ENCODE assay signal across 27 cellular contexts in genomic region chr16:88656291-88656980, GRCh38. TPM values are rescaled to one million over a fixed set of nuclear protein-coding genes. Genes with fewer than 3 reads are reported as not detected.
"Had no signal": no experiment of that assay in that cellular context is flagged by ENCODE, and none has a peak within 500 bp of the region (broad histone marks: within the 10 kb centered on the region; RNA-seq: fewer than 3 reads in every experiment).

No MANE protein-coding gene starts in this region.

- H3K4me3 Mint-ChIP-seq: activated naive CD4-positive, alpha-beta T cell treated with anti-CD3 and anti-CD28 coated beads, Interleukin-2, amount 50 U/mL, for 24 hours; brain; naive thymus-derived CD4-positive, alpha-beta T cell; neural crest cell; stimulated activated naive CD8-positive, alpha-beta T cell treated with anti-CD3 and anti-CD28 coated beads, Interleukin-15, Interleukin-2, amounts not matched to agents 100 ng/mL and 50 ng/mL, for 24 hours had no signal

- DNase-seq: activated CD4-positive, alpha-beta T cell treated with anti-CD3 and anti-CD28 coated beads for 1 hour; activated CD4-positive, alpha-beta T cell treated with anti-CD3 and anti-CD28 coated beads, Interleukin-2, amount 50 U/mL, for 1 hour; activated gamma-delta T cell treated with Interleukin-2 at 50 U/mL for 16 hours; activated T-cell treated with anti-CD3 and anti-CD28 coated beads, Interleukin-2, amount 50 U/mL, for 1 hour; dermis blood vessel endothelial cell; effector CD8-positive, alpha-beta T cell; foreskin melanocyte; kidney; naive thymus-derived CD4-positive, alpha-beta T cell; psoas muscle; stimulated activated CD4-positive, alpha-beta T cell treated with anti-CD3 and anti-CD28 coated beads, Interleukin-12 subunit alpha, Interleukin-12 subunit beta, amount 100 ng/mL, for 4 hours; stimulated activated CD4-positive, alpha-beta T cell treated with anti-CD3 and anti-CD28 coated beads, Interleukin-4, amount 100 ng/mL, for 4 hours; tibial artery had no signal

- H3K4me3 ChIP-seq: lung, psoas muscle, right atrium auricular region, tibial artery had no signal

- H3K27me3 Mint-ChIP-seq: activated naive CD4-positive, alpha-beta T cell treated with anti-CD3 and anti-CD28 coated beads, Interleukin-2, amount 50 U/mL, for 24 hours; brain; naive thymus-derived CD4-positive, alpha-beta T cell; stimulated activated naive CD8-positive, alpha-beta T cell treated with anti-CD3 and anti-CD28 coated beads, Interleukin-15, Interleukin-2, amounts not matched to agents 100 ng/mL and 50 ng/mL, for 24 hours had no signal

- H3K27ac Mint-ChIP-seq: activated naive CD4-positive, alpha-beta T cell treated with anti-CD3 and anti-CD28 coated beads, Interleukin-2, amount 50 U/mL, for 24 hours; brain; naive thymus-derived CD4-positive, alpha-beta T cell; stimulated activated naive CD8-positive, alpha-beta T cell treated with anti-CD3 and anti-CD28 coated beads, Interleukin-15, Interleukin-2, amounts not matched to agents 100 ng/mL and 50 ng/mL, for 24 hours had no signal

- H3K9me3 ChIP-seq: psoas muscle, right atrium auricular region, tibial artery had no signal

- H3K9me3 Mint-ChIP-seq: activated naive CD4-positive, alpha-beta T cell treated with anti-CD3 and anti-CD28 coated beads, Interleukin-2, amount 50 U/mL, for 24 hours; brain; naive thymus-derived CD4-positive, alpha-beta T cell; neural crest cell; stimulated activated naive CD8-positive, alpha-beta T cell treated with anti-CD3 and anti-CD28 coated beads, Interleukin-15, Interleukin-2, amounts not matched to agents 100 ng/mL and 50 ng/mL, for 24 hours had no signal

- H3K27me3 ChIP-seq: right atrium auricular region had no signal

- ATAC-seq: esophagus mucosa; left lobe of liver; naive thymus-derived CD4-positive, alpha-beta T cell; psoas muscle had no signal

- H3K27ac ChIP-seq: psoas muscle, right atrium auricular region, tibial artery had no signal

RNA-seq across cellular contexts. Expression of gene IL17C, which starts 18.1 kb away (rescaled TPM):
- total RNA-seq: aorta, cardiac septum, dermis blood vessel endothelial cell, endothelial cell of umbilical vein, esophagus mucosa, kidney, left lobe of liver, lung, omental fat pad, psoas muscle, right atrium auricular region, skeletal muscle tissue, urinary bladder had no signal

RNA-seq across cellular contexts. Expression of gene SNAI3, which starts 29.9 kb away (rescaled TPM):
- total RNA-seq: dermis blood vessel endothelial cell, neural crest cell, urinary bladder had no signal
